In the genomic region with DNA sequence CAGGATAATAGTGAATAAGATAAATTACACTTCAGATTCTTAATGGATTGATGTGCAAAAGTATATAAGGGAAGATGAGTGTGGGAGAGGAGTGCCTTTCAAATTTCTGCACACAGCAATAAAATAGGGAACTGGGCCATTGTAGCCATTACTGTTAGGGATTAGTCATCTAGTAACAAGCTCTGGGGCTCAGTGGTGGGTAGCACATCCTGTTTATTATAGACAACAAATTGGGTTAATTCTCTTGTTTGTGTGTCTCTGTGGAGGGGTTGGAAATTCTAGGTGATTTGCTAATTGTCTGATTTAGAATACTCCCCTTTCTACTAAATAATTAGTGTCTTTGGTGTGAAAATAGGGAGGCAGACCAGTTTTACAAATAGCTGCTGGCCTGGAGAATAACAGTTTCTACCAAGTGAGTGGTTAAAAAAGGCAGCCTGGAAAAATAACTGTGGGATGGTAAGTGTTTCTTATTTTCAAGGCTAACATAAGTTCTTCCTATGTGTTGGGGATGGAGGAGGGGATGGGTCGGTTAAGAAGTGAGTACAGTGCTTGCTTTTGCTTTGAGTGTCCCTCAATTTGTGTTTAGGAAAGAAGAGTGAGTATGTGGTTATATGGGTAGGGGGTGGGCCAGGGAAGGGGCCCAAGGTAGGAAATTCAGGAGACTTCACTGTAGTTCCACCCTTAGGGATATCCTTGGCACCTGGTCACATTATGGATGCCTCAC, we compare ENCODE assay signal across 10 cellular contexts. TPM values are rescaled to one million over a fixed set of nuclear protein-coding genes. Genes with fewer than 3 reads are reported as not detected.
DNase-seq lines count a peak whose midpoint lies in the region; ATAC-seq lines count a peak whose summit lies in the region.
"Had no signal": no experiment of that assay in that cellular context is flagged by ENCODE, and none has a peak within 500 bp of the region (broad histone marks: within the 10 kb centered on the region; RNA-seq: fewer than 3 reads in every experiment).

No MANE protein-coding gene starts in this region.

- H3K27ac Mint-ChIP-seq in naive thymus-derived CD8-positive, alpha-beta T cell, result peak overlapping the region in 1 of 10 donors; percentile 22

- H4K91ac ChIP-seq in neuronal stem cell (ENCODE audit: low read depth, low read length, poor library complexity), result no peak overlapping the region

- H2AFZ ChIP-seq in neuronal stem cell (ENCODE audit: low read length), result no peak overlapping the region

- no peaks in the 10 kb centered on the region for H3K79me1 ChIP-seq in neuronal stem cell (ENCODE audit: low read depth, low read length)

- no peaks in the 10 kb centered on the region for H3K9me3 ChIP-seq in neuronal stem cell (replicated peaks in 1 of 2; ENCODE audit: control insufficient read depth in 2 of 2, insufficient read depth in 1 of 2, low read depth in 1 of 2, low read length in 2 of 2)
- H3K9me3 ChIP-seq: lower lobe of right lung had no signal

- no peak overlapping the region for H3K4me3 ChIP-seq in neuronal stem cell (ENCODE audit: low read length in 2 of 2)
- H3K4me3 ChIP-seq: cardiac muscle cell, lower lobe of right lung had no signal

- H4K8ac ChIP-seq in neuronal stem cell (ENCODE audit: low read depth, low read length), result no peak overlapping the region

- H3K4me3 Mint-ChIP-seq in naive thymus-derived CD8-positive, alpha-beta T cell, result no peak overlapping the region

- H2BK120ac ChIP-seq in neuronal stem cell (ENCODE audit: low read depth, low read length), result no peak overlapping the region

- H3K9ac ChIP-seq in neuronal stem cell (ENCODE audit: low read depth, low read length, poor library complexity), result no peak overlapping the region

- H3K27me3 ChIP-seq in neuronal stem cell (ENCODE audit: control insufficient read depth in 3 of 3, insufficient read depth in 3 of 3, low read depth in 1 of 3, low read length in 3 of 3), result no peaks in the 10 kb centered on the region
- H3K27me3 ChIP-seq: cardiac muscle cell had no signal

- H3K36me3 Mint-ChIP-seq in naive thymus-derived CD8-positive, alpha-beta T cell, result peaks cover 0 to 29% (median 8%) of the 10 kb centered on the region in 3 donors

- DNase-seq in dermis blood vessel endothelial cell (peak; percentile 17), neuronal stem cell (ENCODE audit: low spot score) (no peak), sciatic nerve (ENCODE audit: low spot score) (no peak)
- DNase-seq in naive thymus-derived CD8-positive, alpha-beta T cell, result no peak
- DNase-seq in activated naive CD4-positive, alpha-beta T cell treated with anti-CD3 and anti-CD28 coated beads, Interleukin-2, amount 50 U/mL, for 16 hours, result no peak
- DNase-seq: lower lobe of right lung had no signal

- H3K4me1 Mint-ChIP-seq in naive thymus-derived CD8-positive, alpha-beta T cell, result peaks cover 0 to 4% (median 0%) of the 10 kb centered on the region in 4 donors

- no peak overlapping the region for H3K23ac ChIP-seq in neuronal stem cell (ENCODE audit: low read depth, low read length, poor library complexity)

- WGBS in neuronal stem cell (ENCODE audit: extremely low coverage in 2 of 2, insufficient read length in 2 of 2, insufficient replicate concordance in 1 of 2), 2 donors, result no CpG with 5 or more reads among the region's 1 CpG

- no peak overlapping the region for H2BK12ac ChIP-seq in neuronal stem cell (ENCODE audit: low read length)

- no peak overlapping the region for H2AK5ac ChIP-seq in neuronal stem cell (ENCODE audit: low read depth, low read length)

- H3K4ac ChIP-seq in neuronal stem cell (ENCODE audit: low read length), result no peak overlapping the region

- H3K9me3 Mint-ChIP-seq in naive thymus-derived CD8-positive, alpha-beta T cell, result no peaks in the 10 kb centered on the region

- no peak overlapping the region for H3K14ac ChIP-seq in neuronal stem cell (ENCODE audit: low read length)

- H3K27ac ChIP-seq in neuronal stem cell (replicated peaks; ENCODE audit: low read length), result no peak overlapping the region
- H3K27ac ChIP-seq: cardiac muscle cell, lower lobe of right lung had no signal

- H3K36me3 ChIP-seq in neuronal stem cell (replicated peaks in 1 of 2; ENCODE audit: control insufficient read depth in 2 of 2, insufficient read depth in 2 of 2, low read length in 2 of 2), result peaks cover 2 to 13% of the 10 kb centered on the region in 2 donors

- no peak overlapping the region for H3K18ac ChIP-seq in neuronal stem cell (ENCODE audit: low read length)

- ATAC-seq in GM18519 (IDR thresholded peaks at IDR 0.05; ENCODE audit: low FRiP score, unreplicated experiment) (peak; percentile 92), GM21717 (IDR thresholded peaks at IDR 0.05; ENCODE audit: unreplicated experiment) (peak; percentile 92), HG03571 (IDR thresholded peaks at IDR 0.05; ENCODE audit: unreplicated experiment) (peak; percentile 92), sciatic nerve (no peak)
- ATAC-seq in naive thymus-derived CD8-positive, alpha-beta T cell, result no peak
- ATAC-seq: lower lobe of right lung had no signal

- POLR2A ChIA-PET in naive thymus-derived CD8-positive, alpha-beta T cell (lab: Charles Lee), result interaction anchor here (0.6 kb wide), 1 partner anchor 24 kb away, joined by 5 read pairs; no protein-coding TSS in a partner anchor

- no peak overlapping the region for H3K4me2 ChIP-seq in neuronal stem cell (ENCODE audit: insufficient read depth, low read length, poor library complexity, severe bottlenecking)

- no peaks in the 10 kb centered on the region for H3K27me3 Mint-ChIP-seq in naive thymus-derived CD8-positive, alpha-beta T cell

- no peak overlapping the region for H2BK15ac ChIP-seq in neuronal stem cell (ENCODE audit: low read length)

- intact Hi-C loops in sciatic nerve (cut with DNase I), result no loop called here

- H3K4me1 ChIP-seq in neuronal stem cell (ENCODE audit: control insufficient read depth in 2 of 2, insufficient read depth in 1 of 2, low read depth in 1 of 2, low read length in 2 of 2), result no peaks in the 10 kb centered on the region

- H2BK5ac ChIP-seq in neuronal stem cell (ENCODE audit: low read length), result no peak overlapping the region

RNA-seq across cellular contexts. Expression of a gene that starts 43.3 kb away (rescaled TPM):
- 92.6 and 97.2 TPM in 2 replicates for total RNA-seq in dermis blood vessel endothelial cell
- polyA plus RNA-seq in neuronal stem cell (2013, experiment 1 of 2), result 45.8 TPM
- polyA plus RNA-seq in neuronal stem cell (2013, experiment 2 of 2), result 46.1 TPM
- 10 to 100 TPM; 92.2 to 97.1 TPM for total RNA-seq in naive thymus-derived CD8-positive, alpha-beta T cell
- 100 to 1,000 TPM in 2 of 3 donors, 10 to 100 TPM in 1; 93.5 to 113 (median 103) TPM for polyA plus RNA-seq in naive thymus-derived CD8-positive, alpha-beta T cell
- total RNA-seq in sciatic nerve, result 87.4 TPM

Comparison
In these comparisons a context has a peak if more than half of its experiments do, and no peak if none do; other contexts are left out.
1. ATAC-seq: peak in GM18519 (single experiment), GM21717 (single experiment) and HG03571 (single experiment); none in naive thymus-derived CD8-positive, alpha-beta T cell (0 of 2) and sciatic nerve (single experiment).